23 cellular contexts compared by ENCODE assay signal in the genomic region with DNA sequence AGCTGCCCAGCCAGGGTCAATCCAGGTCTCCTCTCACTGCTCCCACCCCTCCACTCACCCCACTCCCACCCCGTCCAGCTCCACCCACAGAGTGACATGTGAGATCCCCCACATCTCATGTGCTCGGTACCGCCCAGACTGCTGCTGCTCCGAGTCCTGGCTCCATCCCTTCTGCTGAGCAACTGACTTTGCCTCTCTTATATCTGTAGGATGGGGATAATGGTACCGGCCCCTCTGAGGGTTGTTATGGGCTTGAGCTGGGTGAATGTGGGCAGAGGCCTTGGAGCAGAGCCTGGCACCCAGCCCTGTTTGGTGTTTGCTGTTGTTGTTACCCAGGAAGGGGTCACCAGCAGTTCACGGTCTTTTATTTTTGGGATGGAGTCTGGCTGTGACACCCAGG.
DNase-seq lines count a peak whose midpoint lies in the region; ATAC-seq and TF ChIP-seq lines count a peak whose summit lies in the region.
"Had no signal": no experiment of that assay in that cellular context is flagged by ENCODE, and none has a peak within 500 bp of the region (broad histone marks: within the 10 kb centered on the region; RNA-seq: fewer than 3 reads in every experiment).

No MANE protein-coding gene starts in this region.

- no peak for TF ChIP-seq CTCF in coronary artery (IDR thresholded peaks at IDR 0.05)
- TF ChIP-seq CTCF in left lung (IDR thresholded peaks at IDR 0.05) = no peak
- TF ChIP-seq CTCF in GM13976 (IDR thresholded peaks at IDR 0.05; ENCODE audit: borderline replicate concordance, control extremely low read depth, extremely low read depth, insufficient read depth, missing control alignments) = no peak
- no peak for TF ChIP-seq CTCF in foreskin fibroblast (IDR thresholded peaks at IDR 0.05; ENCODE audit: low read depth, low read length)

- H3K27me3 Mint-ChIP-seq in activated T-cell treated with anti-CD3 and anti-CD28 coated beads, Interleukin-2, amount 50 U/mL, for 24 hours = no peaks in the 10 kb centered on the region
- H3K27me3 Mint-ChIP-seq: activated naive CD4-positive, alpha-beta T cell treated with anti-CD3 and anti-CD28 coated beads, Interleukin-2, amount 50 U/mL, for 24 hours; stimulated activated naive CD8-positive, alpha-beta T cell treated with anti-CD3 and anti-CD28 coated beads, Interleukin-15, Interleukin-2, amounts not matched to agents 100 ng/mL and 50 ng/mL, for 24 hours; T-helper 17 cell had no signal

- DNase-seq in coronary artery (ENCODE audit: low spot score) = no peak
- no peak for DNase-seq in left lung
- no peak for DNase-seq in GM13976 (ENCODE audit: low spot score)
- no peak for DNase-seq in NCI-H1436 treated with DMSO at 0.1 percent for 48 hours (lab: John Stamatoyannopoulos, UW)
- no peak for DNase-seq in activated T-cell treated with anti-CD3 and anti-CD28 coated beads, Interleukin-2, amount 50 U/mL, for 24 hours
- DNase-seq in foreskin fibroblast = no peak
- DNase-seq: activated CD4-positive, alpha-beta T cell treated with anti-CD3 and anti-CD28 coated beads, Interleukin-2, amount 50 U/mL, for 4 hours; activated T-cell treated with anti-CD3 and anti-CD28 coated beads, Interleukin-2, amount 50 U/mL, for 4 hours; body of pancreas; foreskin keratinocyte; kidney glomerular epithelial cell; NCI-H1105; NCI-H526; nucleus accumbens; stimulated activated CD4-positive, alpha-beta T cell treated with anti-CD3 and anti-CD28 coated beads, Interleukin-2, amount 100 ng/mL, for 48 hours; T-helper 17 cell had no signal

- no peaks in the 10 kb centered on the region for H3K36me3 ChIP-seq in BLaER1
- no peaks in the 10 kb centered on the region for H3K36me3 ChIP-seq in left lung
- H3K36me3 ChIP-seq in skeletal muscle tissue (ENCODE audit: control insufficient read depth in 3 of 3, insufficient read depth in 3 of 3, low read length in 3 of 3) = no peaks in the 10 kb centered on the region
- H3K36me3 ChIP-seq: SJSA1 had no signal

- in situ Hi-C loops in GM13976 (cut with MboI; ENCODE audit: low sequenced_read_pairs, unreplicated experiment) = loop anchor here (25.0 kb wide), 1 partner anchor 905 kb away; no protein-coding TSS in a partner anchor

- ATAC-seq in left lung = peak; percentile 38
- ATAC-seq: activated T-cell treated with anti-CD3 and anti-CD28 coated beads, Interleukin-2, amount 50 U/mL, for 4 hours; T-helper 17 cell had no signal

- H3K4me1 ChIP-seq in BLaER1 (peaks cover 95% of the 10 kb centered on the region), left lung (peaks cover 2 to 3% of the 10 kb centered on the region in 2 donors), skeletal muscle tissue (ENCODE audit: control insufficient read depth in 3 of 3, insufficient read depth in 3 of 3, low read length in 3 of 3) (peaks cover 9 to 15% (median 11%) of the 10 kb centered on the region in 3 donors)
- H3K4me1 ChIP-seq: body of pancreas, foreskin keratinocyte had no signal

- H3K27ac ChIP-seq in BLaER1 (peak overlapping the region; percentile 76; the same call in 1 of the 2 replicates), coronary artery (peak overlapping the region; percentile 39 to 89), left lung (peak overlapping the region; percentile 7 to 56), skeletal muscle tissue (ENCODE audit: low read depth, low read length) (peak overlapping the region; percentile 30)
- H3K27ac ChIP-seq: C4-2B, foreskin keratinocyte, VCaP had no signal

- 0 out of 2 replicates have a peak overlapping the region, but pooled peaks have one; percentile 14 for H3K4me2 ChIP-seq in BLaER1

- H3K27ac Mint-ChIP-seq in activated T-cell treated with anti-CD3 and anti-CD28 coated beads, Interleukin-2, amount 50 U/mL, for 24 hours = no peak overlapping the region
- H3K27ac Mint-ChIP-seq: activated naive CD4-positive, alpha-beta T cell treated with anti-CD3 and anti-CD28 coated beads, Interleukin-2, amount 50 U/mL, for 24 hours; stimulated activated naive CD8-positive, alpha-beta T cell treated with anti-CD3 and anti-CD28 coated beads, Interleukin-15, Interleukin-2, amounts not matched to agents 100 ng/mL and 50 ng/mL, for 24 hours; T-helper 17 cell had no signal

- no peaks in the 10 kb centered on the region for H4K20me1 ChIP-seq in BLaER1

- no peak overlapping the region for H3K4me3 ChIP-seq in BLaER1
- no peak overlapping the region for H3K4me3 ChIP-seq in coronary artery
- H3K4me3 ChIP-seq in left lung = no peak overlapping the region
- no peak overlapping the region for H3K4me3 ChIP-seq in skeletal muscle tissue (ENCODE audit: low read length in 3 of 3)
- H3K4me3 ChIP-seq in foreskin fibroblast (ENCODE audit: low read depth in 1 of 2, low read length in 2 of 2) = no peak overlapping the region
- H3K4me3 ChIP-seq: body of pancreas, SJSA1 had no signal

- no peaks in the 10 kb centered on the region for H3K9me3 Mint-ChIP-seq in activated T-cell treated with anti-CD3 and anti-CD28 coated beads, Interleukin-2, amount 50 U/mL, for 24 hours
- H3K9me3 Mint-ChIP-seq: activated naive CD4-positive, alpha-beta T cell treated with anti-CD3 and anti-CD28 coated beads, Interleukin-2, amount 50 U/mL, for 24 hours; activated T-cell treated with anti-CD3 and anti-CD28 coated beads, Interleukin-2, amount 50 U/mL, for 4 hours; stimulated activated naive CD8-positive, alpha-beta T cell treated with anti-CD3 and anti-CD28 coated beads, Interleukin-15, Interleukin-2, amounts not matched to agents 100 ng/mL and 50 ng/mL, for 24 hours had no signal

- H3K9ac ChIP-seq in BLaER1 (0 out of 2 replicates have a peak overlapping the region, but pooled peaks have one; percentile 43), skeletal muscle tissue (ENCODE audit: low read depth in 1 of 3, low read length in 3 of 3) (no peak overlapping the region)

- no peak overlapping the region for H3K4me3 Mint-ChIP-seq in activated T-cell treated with anti-CD3 and anti-CD28 coated beads, Interleukin-2, amount 50 U/mL, for 24 hours
- H3K4me3 Mint-ChIP-seq: activated naive CD4-positive, alpha-beta T cell treated with anti-CD3 and anti-CD28 coated beads, Interleukin-2, amount 50 U/mL, for 24 hours; activated T-cell treated with anti-CD3 and anti-CD28 coated beads, Interleukin-2, amount 50 U/mL, for 4 hours; stimulated activated naive CD8-positive, alpha-beta T cell treated with anti-CD3 and anti-CD28 coated beads, Interleukin-15, Interleukin-2, amounts not matched to agents 100 ng/mL and 50 ng/mL, for 24 hours; T-helper 17 cell had no signal

- no peaks in the 10 kb centered on the region for H3K9me3 ChIP-seq in BLaER1
- H3K9me3 ChIP-seq in left lung = no peaks in the 10 kb centered on the region
- H3K9me3 ChIP-seq in skeletal muscle tissue (ENCODE audit: control insufficient read depth in 3 of 3, low read length in 3 of 3) = peaks cover 0 to 2% (median 0%) of the 10 kb centered on the region in 3 donors
- H3K9me3 ChIP-seq: body of pancreas, SJSA1 had no signal

- H3K4me1 Mint-ChIP-seq in activated T-cell treated with anti-CD3 and anti-CD28 coated beads, Interleukin-2, amount 50 U/mL, for 24 hours (ENCODE audit: low read depth) = no peaks in the 10 kb centered on the region
- H3K4me1 Mint-ChIP-seq: activated naive CD4-positive, alpha-beta T cell treated with anti-CD3 and anti-CD28 coated beads, Interleukin-2, amount 50 U/mL, for 24 hours; T-helper 17 cell had no signal

- H3K36me3 Mint-ChIP-seq in activated T-cell treated with anti-CD3 and anti-CD28 coated beads, Interleukin-2, amount 50 U/mL, for 24 hours (ENCODE audit: low read depth) = no peaks in the 10 kb centered on the region
- H3K36me3 Mint-ChIP-seq: activated naive CD4-positive, alpha-beta T cell treated with anti-CD3 and anti-CD28 coated beads, Interleukin-2, amount 50 U/mL, for 24 hours had no signal

- H3K27me3 ChIP-seq in BLaER1 (no peaks in the 10 kb centered on the region), left lung (no peaks in the 10 kb centered on the region), skeletal muscle tissue (ENCODE audit: control insufficient read depth in 3 of 3, insufficient read depth in 3 of 3, low read length in 3 of 3) (peaks cover 0 to 5% (median 0%) of the 10 kb centered on the region in 3 donors)
- H3K27me3 ChIP-seq: body of pancreas, foreskin keratinocyte, SJSA1 had no signal

- intact Hi-C loops in left lung (cut with DNase I) = loop anchor here in 1 of 2 donors (10.0 kb wide), 1 partner anchor 118 kb away; no protein-coding TSS in a partner anchor
